In the genomic region with DNA sequence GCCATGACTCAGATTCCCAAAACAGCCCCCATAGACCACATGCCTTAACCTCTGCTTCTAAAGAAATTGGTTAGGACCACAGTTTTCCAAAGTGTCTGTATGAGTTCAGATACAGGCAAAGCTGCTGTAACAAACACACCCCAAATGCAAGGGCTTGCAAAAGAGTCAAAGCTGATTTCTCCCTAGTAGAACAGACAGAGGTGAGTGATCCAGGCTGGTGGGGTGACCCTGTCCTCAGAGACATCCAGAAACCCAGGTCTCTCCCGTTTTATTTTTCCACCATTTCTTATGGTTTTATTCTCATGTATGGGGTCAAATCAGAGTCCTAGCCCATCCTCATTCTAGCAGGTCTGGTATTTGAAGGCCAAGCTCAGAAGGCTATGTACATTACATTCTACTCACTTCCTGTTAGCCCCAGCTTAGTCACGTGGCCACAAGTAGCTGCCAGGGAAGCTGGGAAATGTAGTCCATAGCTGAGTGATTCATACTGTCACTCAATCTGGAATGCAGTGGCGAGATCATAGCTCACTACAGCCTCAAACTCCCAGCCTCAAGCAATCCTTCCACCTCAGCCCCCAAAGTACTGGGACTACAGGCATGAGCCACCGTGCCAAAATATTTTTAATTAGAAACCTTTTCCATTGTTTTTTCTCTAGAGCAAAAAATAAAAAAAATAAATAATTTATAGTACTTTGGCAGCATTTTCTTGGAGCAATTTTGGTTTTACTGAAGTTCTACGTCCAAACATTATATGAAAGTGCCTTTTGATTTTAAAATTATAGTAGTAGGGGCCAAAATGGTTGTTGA, we compare ENCODE assay signal across 8 cellular contexts.
DNase-seq lines count a peak whose midpoint lies in the region; ATAC-seq, FAIRE-seq and TF ChIP-seq lines count a peak whose summit lies in the region.

No MANE protein-coding gene starts in this region.

- no peak overlapping the region for H3K4me3 Mint-ChIP-seq in MCF 10A (ENCODE audit: unreplicated experiment)
- H3K4me3 Mint-ChIP-seq in activated T-helper 1 cell treated with anti-CD3 and anti-CD28 coated beads, Interleukin-12 subunit alpha, Interleukin-12 subunit beta, Interleukin-2, Interleukin-4 antibody, amounts not matched to agents 30 ng/mL and 10 ng/mL and 1 ng/mL, durations not matched to agents 14 hours and 24 hours and 36 hours = no peak overlapping the region

- H3K9me3 ChIP-seq in breast epithelium (no peaks in the 10 kb centered on the region), K562 (replicated peaks; ENCODE audit: control insufficient read depth, insufficient read depth, low read depth, low read length) (peaks cover 4% of the 10 kb centered on the region)

- in situ Hi-C loops in K562 (cut with MboI) = no loop called here

- no peaks in the 10 kb centered on the region for H3K27me3 Mint-ChIP-seq in MCF 10A (ENCODE audit: insufficient read depth, unreplicated experiment)
- no peaks in the 10 kb centered on the region for H3K27me3 Mint-ChIP-seq in activated T-helper 1 cell treated with anti-CD3 and anti-CD28 coated beads, Interleukin-12 subunit alpha, Interleukin-12 subunit beta, Interleukin-2, Interleukin-4 antibody, amounts not matched to agents 30 ng/mL and 10 ng/mL and 1 ng/mL, durations not matched to agents 14 hours and 24 hours and 36 hours (ENCODE audit: insufficient read depth)

- H3K27ac Mint-ChIP-seq in MCF 10A (ENCODE audit: low read depth, unreplicated experiment) = no peak overlapping the region
- H3K27ac Mint-ChIP-seq in activated T-helper 1 cell treated with anti-CD3 and anti-CD28 coated beads, Interleukin-12 subunit alpha, Interleukin-12 subunit beta, Interleukin-2, Interleukin-4 antibody, amounts not matched to agents 30 ng/mL and 10 ng/mL and 1 ng/mL, durations not matched to agents 14 hours and 24 hours and 36 hours = no peak overlapping the region

- DNase-seq in MCF 10A (ENCODE audit: unreplicated experiment) (peak; percentile 84), breast epithelium (ENCODE audit: low spot score in 2 of 2) (no peak), NCI-H2196 treated with DMSO at 0.1 percent for 48 hours (lab: John Stamatoyannopoulos, UW; ENCODE audit: unreplicated experiment) (peak; percentile 23), K562 (ENCODE audit: extremely low read depth in 1 of 4, low spot score in 3 of 4) (peak; percentile 61 to 82 (median 74)), non-pigmented ciliary epithelial cell (ENCODE audit: low read depth) (peak; percentile 47), NCI-H128 (lab: John Stamatoyannopoulos, UW; ENCODE audit: unreplicated experiment) (no peak)
- no peak for DNase-seq in activated T-helper 1 cell treated with anti-CD3 and anti-CD28 coated beads, Interleukin-12 subunit alpha, Interleukin-12 subunit beta, Interleukin-2, Interleukin-4 antibody, amounts not matched to agents 30 ng/mL and 10 ng/mL and 1 ng/mL, durations not matched to agents 14 hours and 24 hours and 36 hours (ENCODE audit: low spot score)

- no peaks in the 10 kb centered on the region for H3K4me1 Mint-ChIP-seq in MCF 10A (ENCODE audit: insufficient read depth, unreplicated experiment)
- H3K4me1 Mint-ChIP-seq in activated T-helper 1 cell treated with anti-CD3 and anti-CD28 coated beads, Interleukin-12 subunit alpha, Interleukin-12 subunit beta, Interleukin-2, Interleukin-4 antibody, amounts not matched to agents 30 ng/mL and 10 ng/mL and 1 ng/mL, durations not matched to agents 14 hours and 24 hours and 36 hours (ENCODE audit: low read depth) = peaks cover 4% of the 10 kb centered on the region

- H3K4me3 ChIP-seq in breast epithelium (no peak overlapping the region), K562 (no peak overlapping the region)

- FAIRE-seq in K562 (lab: Jason Lieb, UNC) = peak; percentile 95

- ATAC-seq in K562 (peak; percentile 99), HG02571 (IDR thresholded peaks at IDR 0.05; ENCODE audit: unreplicated experiment) (no peak)

- TF ChIP-seq CTCF in MCF 10A (IDR thresholded peaks at IDR 0.05; ENCODE audit: unreplicated experiment) (no peak), breast epithelium (IDR thresholded peaks at IDR 0.05) (no peak), K562 (IDR thresholded peaks at IDR 0.05 in 2 of 3, conservative IDR thresholded peaks at IDR 0.05 in 1 of 3; ENCODE audit: insufficient read depth in 2 of 3, low read depth in 1 of 3, low read length in 3 of 3) (no peak)

- BruUV-seq in MCF 10A (replicated peaks; lab: Mats Ljungman, UMichigan) (no TSS peak), K562 (replicated peaks; lab: Mats Ljungman, UMichigan) (no TSS peak)

- no peak for TF ChIP-seq EP300 in K562 (IDR thresholded peaks at IDR 0.05; ENCODE audit: low read length)

- H3K27ac ChIP-seq in breast epithelium (no peak overlapping the region), K562 (ENCODE audit: extremely low read depth, low read depth, low read length) (peak overlapping the region; percentile 14; the same call in 2 of the 3 replicates)

- peak overlapping the region; percentile 95 for H2AFZ ChIP-seq in K562 (ENCODE audit: low read depth, low read length)

- H3K4me1 ChIP-seq in breast epithelium = no peaks in the 10 kb centered on the region
- H3K4me1 ChIP-seq in K562 (replicated peaks in 1 of 2; ENCODE audit: control insufficient read depth in 2 of 2, insufficient read depth in 2 of 2, low read length in 2 of 2) = peaks cover 0 to 2% of the 10 kb centered on the region in 2 experiments; a peak in 2 of 5 replicates

- TF ChIP-seq POLR2A in breast epithelium (IDR thresholded peaks at IDR 0.05) (no peak), K562 (conservative IDR thresholded peaks at IDR 0.05) (no peak)

- CTCF ChIA-PET in MCF 10A (lab: Yijun Ruan, JAX) = interaction anchor here (0.5 to 1.7 kb wide), 7 partner anchors 19 to 427 kb away, joined by 3 to 6 read pairs (median 5); no protein-coding TSS in a partner anchor
- CTCF ChIA-PET in K562 (lab: Yijun Ruan, JAX; ENCODE audit: low intra/inter-chr PET ratio) = no interaction called here

- H3K4me2 ChIP-seq in K562 (ENCODE audit: insufficient read depth, low read length) = peak overlapping the region; percentile 15; the same call in 1 of the 2 replicates

- no peaks in the 10 kb centered on the region for H3K36me3 Mint-ChIP-seq in MCF 10A (ENCODE audit: insufficient read depth, unreplicated experiment)
- no peaks in the 10 kb centered on the region for H3K36me3 Mint-ChIP-seq in activated T-helper 1 cell treated with anti-CD3 and anti-CD28 coated beads, Interleukin-12 subunit alpha, Interleukin-12 subunit beta, Interleukin-2, Interleukin-4 antibody, amounts not matched to agents 30 ng/mL and 10 ng/mL and 1 ng/mL, durations not matched to agents 14 hours and 24 hours and 36 hours (ENCODE audit: low read depth)

- no peaks in the 10 kb centered on the region for H3K27me3 ChIP-seq in breast epithelium
- H3K27me3 ChIP-seq in K562 (ENCODE audit: control insufficient read depth in 2 of 2, insufficient read depth in 2 of 2, low read length in 2 of 2) = peaks cover 0 to 9% of the 10 kb centered on the region in 2 experiments; a peak in 3 of 5 replicates

- no peaks in the 10 kb centered on the region for H3K36me3 ChIP-seq in breast epithelium
- H3K36me3 ChIP-seq in K562 (ENCODE audit: control insufficient read depth, insufficient read depth, low read length) = no peaks in the 10 kb centered on the region

- POLR2A ChIA-PET in MCF 10A (lab: Yijun Ruan, JAX) (interaction anchor here (0.8 to 2.6 kb wide), 6 partner anchors 10 to 56 kb away, joined by 3 to 9 read pairs (median 4); no protein-coding TSS in a partner anchor), K562 (lab: Yijun Ruan, JAX) (interaction anchor here (0.6 to 0.8 kb wide), 4 partner anchors 21 to 958 kb away, joined by 3 to 4 read pairs (median 4); no protein-coding TSS in a partner anchor)

- intact Hi-C loops in MCF 10A (cut with micrococcal nuclease) (no loop called here), breast epithelium (cut with DNase I; ENCODE audit: low total_unique reads) (no loop called here), K562 (cut with micrococcal nuclease) (no loop called here)
- intact Hi-C loops in activated T-helper 1 cell treated with anti-CD3 and anti-CD28 coated beads, Interleukin-12 subunit alpha, Interleukin-12 subunit beta, Interleukin-2, Interleukin-4 antibody, amounts not matched to agents 30 ng/mL and 10 ng/mL and 1 ng/mL, durations not matched to agents 14 hours and 24 hours and 36 hours (cut with micrococcal nuclease) = no loop called here

- H4K20me1 ChIP-seq in K562 (replicated peaks; ENCODE audit: control insufficient read depth, insufficient read depth, low read length) = no peaks in the 10 kb centered on the region

- H3K9me3 Mint-ChIP-seq in MCF 10A (ENCODE audit: unreplicated experiment) = no peaks in the 10 kb centered on the region
- peaks cover 3% of the 10 kb centered on the region for H3K9me3 Mint-ChIP-seq in activated T-helper 1 cell treated with anti-CD3 and anti-CD28 coated beads, Interleukin-12 subunit alpha, Interleukin-12 subunit beta, Interleukin-2, Interleukin-4 antibody, amounts not matched to agents 30 ng/mL and 10 ng/mL and 1 ng/mL, durations not matched to agents 14 hours and 24 hours and 36 hours

- no peak for TF ChIP-seq RAD21 in K562 (CRISPR knock-in tag; conservative IDR thresholded peaks at IDR 0.05 in 1 of 2, IDR thresholded peaks at IDR 0.05 in 1 of 2)

- WGBS in K562 (ENCODE audit: insufficient coverage, low coverage, missing lambda C conversion rate) = 18% methylated on average over 5 of the region's 5 CpGs

- H3K9me1 ChIP-seq in K562 (ENCODE audit: control insufficient read depth, insufficient read depth, low read length) = no peaks in the 10 kb centered on the region

- no peaks in the 10 kb centered on the region for H3K79me2 ChIP-seq in K562 (ENCODE audit: control insufficient read depth, insufficient read depth, low read length)

- H3K9ac ChIP-seq in K562 (ENCODE audit: insufficient read depth in 1 of 2, low read depth in 2 of 2, low read length in 2 of 2) = no peak overlapping the region

TF ChIP-seq in K562, 482 proteins besides CTCF, POLR2A, EP300 and RAD21 (continues in another document):
- TF ChIP-seq YBX1 (IDR thresholded peaks at IDR 0.05) (no peak), TRIM28 (IDR thresholded peaks at IDR 0.05) (0 out of 2 replicates have a peak, but pooled peaks have one; percentile 39), POLR3A (IDR thresholded peaks at IDR 0.05; ENCODE audit: borderline replicate concordance, extremely low read depth, insufficient read depth, insufficient read length) (no peak), POLR2AphosphoS5 (IDR thresholded peaks at IDR 0.05; ENCODE audit: control insufficient read depth, insufficient read depth, low read depth, low read length) (no peak), BCOR (IDR thresholded peaks at IDR 0.05) (no peak), WHSC1 (IDR thresholded peaks at IDR 0.05; ENCODE audit: low read length) (no peak)

Comparison
In these comparisons a context has a peak if more than half of its experiments do, and no peak if none do; other contexts are left out.
1. DNase-seq: peak in MCF 10A (single experiment), NCI-H2196 treated with DMSO at 0.1 percent for 48 hours (single experiment), K562 (4 of 4) and non-pigmented ciliary epithelial cell (single experiment); none in breast epithelium (0 of 2), NCI-H128 (single experiment) and activated T-helper 1 cell treated with anti-CD3 and anti-CD28 coated beads, Interleukin-12 subunit alpha, Interleukin-12 subunit beta, Interleukin-2, Interleukin-4 antibody, amounts not matched to agents 30 ng/mL and 10 ng/mL and 1 ng/mL, durations not matched to agents 14 hours and 24 hours and 36 hours (single experiment).